ENCODE assay signal across 8 cellular contexts in genomic region chr1:9823693-9823942, GRCh38. TPM values are rescaled to one million over a fixed set of nuclear protein-coding genes. Genes with fewer than 3 reads are reported as not detected.
DNase-seq lines count a peak whose midpoint lies in the region; ATAC-seq, FAIRE-seq and TF ChIP-seq lines count a peak whose summit lies in the region.

No MANE protein-coding gene starts in this region.

- H3K9me3 ChIP-seq in OCI-LY1 (ENCODE audit: low read length): no peaks in the 10 kb centered on the region
- H3K9me3 ChIP-seq in esophagus muscularis mucosa: no peaks in the 10 kb centered on the region
- H3K9me3 ChIP-seq in prostate gland: no peaks in the 10 kb centered on the region

- H2AFZ ChIP-seq in OCI-LY1 (ENCODE audit: low read length): no peak overlapping the region

- no peak for TF ChIP-seq EP300 in esophagus muscularis mucosa (IDR thresholded peaks at IDR 0.05)

- peak; percentile 41 for ATAC-seq in activated T-cell treated with anti-CD3 and anti-CD28 coated beads, Interleukin-2, amount 50 U/mL, for 4 hours

- H3K27ac ChIP-seq in OCI-LY1 (ENCODE audit: low read depth, low read length, poor library complexity, severe bottlenecking) (no peak overlapping the region), esophagus muscularis mucosa (replicated peaks in 1 of 4) (peak overlapping the region; percentile 90 to 98 (median 92)), prostate gland (peak overlapping the region; percentile 74 to 94)

- peaks cover 1% of the 10 kb centered on the region for H3K36me3 Mint-ChIP-seq in activated T-cell treated with anti-CD3 and anti-CD28 coated beads, Interleukin-2, amount 50 U/mL, for 4 hours (ENCODE audit: insufficient read depth)

- H3K27me3 Mint-ChIP-seq in activated T-cell treated with anti-CD3 and anti-CD28 coated beads, Interleukin-2, amount 50 U/mL, for 4 hours (ENCODE audit: low read depth): no peaks in the 10 kb centered on the region

- peak overlapping the region; percentile 98 for H3K9ac ChIP-seq in OCI-LY1 (ENCODE audit: low read length)

- intact Hi-C loops in esophagus muscularis mucosa (cut with DNase I) (no loop called here), prostate gland (cut with DNase I) (no loop called here)

- peak overlapping the region; percentile 63 for H3K4me3 Mint-ChIP-seq in activated T-cell treated with anti-CD3 and anti-CD28 coated beads, Interleukin-2, amount 50 U/mL, for 4 hours

- DNase-seq in activated T-cell treated with anti-CD3 and anti-CD28 coated beads, Interleukin-2, amount 50 U/mL, for 4 hours: no peak
- no peak for DNase-seq in activated T-cell treated with anti-CD3 and anti-CD28 coated beads, Interleukin-2, amount 50 U/mL, for 48 hours
- DNase-seq in esophagus muscularis mucosa (ENCODE audit: extremely low spot score) (no peak), prostate gland (ENCODE audit: low spot score) (no peak), HTR-8/SVneo (ENCODE audit: insufficient read length, low spot score) (no peak), germinal center (ENCODE audit: low spot score) (no peak), DMS114 treated with DMSO at 0.1 percent for 48 hours (lab: John Stamatoyannopoulos, UW; ENCODE audit: unreplicated experiment) (no peak)

- H3K4me1 ChIP-seq in OCI-LY1 (ENCODE audit: insufficient read depth, low read length, severe bottlenecking): peaks cover 59% of the 10 kb centered on the region
- peaks cover 23 to 53% (median 42%) of the 10 kb centered on the region in 4 donors for H3K4me1 ChIP-seq in esophagus muscularis mucosa
- H3K4me1 ChIP-seq in prostate gland (replicated peaks): peaks cover 7% of the 10 kb centered on the region

- no peaks in the 10 kb centered on the region for H3K9me2 ChIP-seq in OCI-LY1 (ENCODE audit: low read depth, low read length)

- H3K36me3 ChIP-seq in OCI-LY1 (ENCODE audit: insufficient read depth, low read length) (peaks cover 21% of the 10 kb centered on the region), esophagus muscularis mucosa (no peaks in the 10 kb centered on the region), prostate gland (no peaks in the 10 kb centered on the region)

- 0% methylated on average over 7 of the region's 40 CpGs for WGBS in esophagus muscularis mucosa
- under 1% methylated on average over 25 of the region's 40 CpGs for WGBS in prostate gland

- no peak overlapping the region for H3K4me2 ChIP-seq in OCI-LY1 (ENCODE audit: low read length)

- TF ChIP-seq POLR2A in esophagus muscularis mucosa (IDR thresholded peaks at IDR 0.05; ENCODE audit: low read depth) (no peak), prostate gland (IDR thresholded peaks at IDR 0.05) (peak; percentile 82)

- no peak for TF ChIP-seq CTCF in OCI-LY1 (IDR thresholded peaks at IDR 0.05; ENCODE audit: low read length)
- no peak for TF ChIP-seq CTCF in esophagus muscularis mucosa (IDR thresholded peaks at IDR 0.05)
- TF ChIP-seq CTCF in prostate gland (IDR thresholded peaks at IDR 0.05): no peak

- peaks cover 47% of the 10 kb centered on the region for H3K79me2 ChIP-seq in OCI-LY1 (ENCODE audit: insufficient read depth, low read length)

- H3K27me3 ChIP-seq in OCI-LY1 (ENCODE audit: insufficient read depth, low read length) (no peaks in the 10 kb centered on the region), esophagus muscularis mucosa (no peaks in the 10 kb centered on the region), prostate gland (replicated peaks; ENCODE audit: insufficient read depth) (no peaks in the 10 kb centered on the region)

- H3K4me1 Mint-ChIP-seq in activated T-cell treated with anti-CD3 and anti-CD28 coated beads, Interleukin-2, amount 50 U/mL, for 4 hours (ENCODE audit: low read depth): peaks cover 42% of the 10 kb centered on the region

- FAIRE-seq in HTR-8/SVneo (lab: Jason Lieb, UNC): no peak

- H3K9me3 Mint-ChIP-seq in activated T-cell treated with anti-CD3 and anti-CD28 coated beads, Interleukin-2, amount 50 U/mL, for 4 hours: no peaks in the 10 kb centered on the region

- no peaks in the 10 kb centered on the region for H4K20me1 ChIP-seq in OCI-LY1 (ENCODE audit: insufficient read depth, low read length)

- 0 out of 2 replicates have a peak, but pooled peaks cover 9% of the 10 kb centered on the region for H3F3A ChIP-seq in OCI-LY1 (ENCODE audit: insufficient read depth, low read length)

- H3K4me3 ChIP-seq in OCI-LY1 (ENCODE audit: low read depth, low read length, poor library complexity, severe bottlenecking) (peak overlapping the region; percentile 99), esophagus muscularis mucosa (peak overlapping the region; percentile 84 to 93 (median 91)), prostate gland (peak overlapping the region; percentile 74 to 90)

RNA-seq across cellular contexts. Expression of gene CLSTN1, which starts 0.1 kb away (rescaled TPM):
- 10 to 100 TPM; 34.4 to 38.5 (median 34.6) TPM for total RNA-seq in activated T-cell treated with anti-CD3 and anti-CD28 coated beads, Interleukin-2, amount 50 U/mL, for 4 hours
- 100 to 1,000 TPM in 1 of 4 donors, 10 to 100 TPM in 3; 47.1 to 109 (median 72.3) TPM for total RNA-seq in esophagus muscularis mucosa
- 100 to 1,000 TPM; 133 to 230 TPM for total RNA-seq in prostate gland
